In genomic region chrX:17374619-17375360, GRCh38 we compare ENCODE assay signal across 8 cellular contexts. TPM values are rescaled to one million over a fixed set of nuclear protein-coding genes. Genes with fewer than 3 reads are reported as not detected.
A peak's percentile ranks its signal among the peaks of the same experiment; 100 is the strongest.
DNase-seq lines count a peak whose midpoint lies in the region; ATAC-seq, FAIRE-seq and TF ChIP-seq lines count a peak whose summit lies in the region.

NHS (plus strand) TSS chrX:17375200; CDS start chrX:17375758, 558 bp downstream.

- CTCF ChIA-PET in GM10248 (lab: Yijun Ruan, JAX), result no interaction called here

- TF ChIP-seq CTCF in choroid plexus epithelial cell (conservative IDR thresholded peaks at IDR 0.05; ENCODE audit: low read depth, low read length) (peak; percentile 37), kidney (IDR thresholded peaks at IDR 0.05; ENCODE audit: borderline replicate concordance, extremely low read depth, insufficient read depth) (peak; percentile 17), GM10248 (IDR thresholded peaks at IDR 0.05; ENCODE audit: control extremely low read depth, extremely low read depth, low read depth, missing control alignments) (no peak)

- H3K4me1 ChIP-seq in kidney (ENCODE audit: control insufficient read depth in 1 of 2, insufficient read depth in 1 of 2, low read depth in 1 of 2, low read length in 2 of 2), result no peaks in the 10 kb centered on the region

- ATAC-seq in HG02610 (IDR thresholded peaks at IDR 0.05; ENCODE audit: unreplicated experiment), result no peak

- no peaks in the 10 kb centered on the region for H3K36me3 Mint-ChIP-seq in stimulated activated naive CD8-positive, alpha-beta T cell treated with anti-CD3 and anti-CD28 coated beads, Interleukin-15, Interleukin-2, amounts not matched to agents 100 ng/mL and 50 ng/mL, for 24 hours (ENCODE audit: low read depth)

- H3K27ac ChIP-seq in kidney (ENCODE audit: low read depth in 2 of 2, low read length in 2 of 2), result peak within 1 kb of the TSS; percentile 80 to 86

- no peaks in the 10 kb centered on the region for H3K9me3 ChIP-seq in kidney (ENCODE audit: control insufficient read depth in 1 of 2, low read length in 2 of 2)

- peaks cover 2% of the 10 kb centered on the region for H3K9me3 Mint-ChIP-seq in stimulated activated naive CD8-positive, alpha-beta T cell treated with anti-CD3 and anti-CD28 coated beads, Interleukin-15, Interleukin-2, amounts not matched to agents 100 ng/mL and 50 ng/mL, for 24 hours

- DNase-seq in activated CD8-positive, alpha-beta memory T cell treated with anti-CD3 and anti-CD28 coated beads, Interleukin-2, amount 50 U/mL, for 48 hours, result peak; percentile 48
- DNase-seq in activated CD8-positive, alpha-beta memory T cell treated with anti-CD3 and anti-CD28 coated beads for 24 hours, result no peak
- DNase-seq in NCI-H526 treated with DMSO at 0.1 percent for 48 hours (lab: John Stamatoyannopoulos, UW) (peak; percentile 45), choroid plexus epithelial cell (ENCODE audit: low read depth) (peak; percentile 70), kidney (peak; percentile 91), GM10248 (ENCODE audit: extremely low spot score) (no peak)

- POLR2A ChIA-PET in GM10248 (lab: Yijun Ruan, JAX), result no interaction called here

- H3K4me1 Mint-ChIP-seq in stimulated activated naive CD8-positive, alpha-beta T cell treated with anti-CD3 and anti-CD28 coated beads, Interleukin-15, Interleukin-2, amounts not matched to agents 100 ng/mL and 50 ng/mL, for 24 hours (ENCODE audit: low read depth), result peaks cover 13% of the 10 kb centered on the region

- intact Hi-C loops in kidney (cut with DNase I), result no loop called here

- peak within 1 kb of the TSS; percentile 58 to 73 for H3K9ac ChIP-seq in kidney (ENCODE audit: low read length in 2 of 2)

- H3K4me3 ChIP-seq in choroid plexus epithelial cell (ENCODE audit: low read depth, low read length) (peak within 1 kb of the TSS; percentile 60), kidney (ENCODE audit: low read length in 2 of 2) (peak within 1 kb of the TSS; percentile 82 to 86)

- peak within 1 kb of the TSS; percentile 56 for H3K4me3 Mint-ChIP-seq in stimulated activated naive CD8-positive, alpha-beta T cell treated with anti-CD3 and anti-CD28 coated beads, Interleukin-15, Interleukin-2, amounts not matched to agents 100 ng/mL and 50 ng/mL, for 24 hours

- H3K27ac Mint-ChIP-seq in stimulated activated naive CD8-positive, alpha-beta T cell treated with anti-CD3 and anti-CD28 coated beads, Interleukin-15, Interleukin-2, amounts not matched to agents 100 ng/mL and 50 ng/mL, for 24 hours, result no peak within 1 kb of the TSS

- FAIRE-seq in kidney (lab: Jason Lieb, UNC), result no peak

- no peaks in the 10 kb centered on the region for H3K36me3 ChIP-seq in kidney (ENCODE audit: control insufficient read depth in 1 of 2, insufficient read depth in 2 of 2, low read length in 2 of 2)

- H3K27me3 Mint-ChIP-seq in stimulated activated naive CD8-positive, alpha-beta T cell treated with anti-CD3 and anti-CD28 coated beads, Interleukin-15, Interleukin-2, amounts not matched to agents 100 ng/mL and 50 ng/mL, for 24 hours, result peaks cover 45% of the 10 kb centered on the region

RNA-seq across cellular contexts. Expression of gene NHS, which starts in this region (rescaled TPM):
- total RNA-seq in kidney, result 28.9 TPM
- polyA plus RNA-seq in kidney (ENCODE audit: insufficient read depth, low read depth, low replicate concordance), result 3.1 TPM

Comparison
In these comparisons a context has a peak if more than half of its experiments do, and no peak if none do; other contexts are left out.
1. DNase-seq: peak in activated CD8-positive, alpha-beta memory T cell treated with anti-CD3 and anti-CD28 coated beads, Interleukin-2, amount 50 U/mL, for 48 hours (single experiment), NCI-H526 treated with DMSO at 0.1 percent for 48 hours (single experiment), choroid plexus epithelial cell (single experiment) and kidney (single experiment); none in activated CD8-positive, alpha-beta memory T cell treated with anti-CD3 and anti-CD28 coated beads for 24 hours (single experiment) and GM10248 (single experiment).